In genomic region chr7:21771261-21771660, GRCh38 we compare ENCODE assay signal across 20 cellular contexts.
"Had no signal": no experiment of that assay in that cellular context is flagged by ENCODE, and none has a peak within 500 bp of the region (broad histone marks: within the 10 kb centered on the region; RNA-seq: fewer than 3 reads in every experiment).

No MANE protein-coding gene starts in this region.

- FAIRE-seq: TTC549 had no signal

- DNase-seq: activated CD4-positive, alpha-beta T cell treated with anti-CD3 and anti-CD28 coated beads for 1 hour; activated CD4-positive, alpha-beta T cell treated with anti-CD3 and anti-CD28 coated beads, Interleukin-2, amount 50 U/mL, for 1 hour; activated CD8-positive, alpha-beta T cell treated with anti-CD3 and anti-CD28 coated beads, Interleukin-2, amount 10 ng/mL, durations not matched to agents 7 days and 5 days; activated gamma-delta T cell; activated naive CD4-positive, alpha-beta T cell treated with anti-CD3 and anti-CD28 coated beads, Interleukin-2, amount 50 U/mL, for 16 hours; activated naive CD8-positive, alpha-beta T cell treated with anti-CD3 and anti-CD28 coated beads, Interleukin-2, amount 50 U/mL, for 24 hours; body of pancreas; effector memory CD4-positive, alpha-beta T cell; foreskin keratinocyte; kidney glomerular epithelial cell; left ventricle myocardium inferior; naive thymus-derived CD4-positive, alpha-beta T cell; sigmoid colon; stimulated activated CD4-positive, alpha-beta T cell treated with anti-CD3 and anti-CD28 coated beads, Interleukin-15, amount 100 ng/mL, for 24 hours; stomach; transverse colon; uterus; WERI-Rb-1 had no signal

- H3K4me1 ChIP-seq: body of pancreas, foreskin keratinocyte, uterus had no signal

- H3K36me3 ChIP-seq: left ventricle myocardium inferior, sigmoid colon, stomach, transverse colon, uterus, WERI-Rb-1 had no signal

- H3K4me3 ChIP-seq: body of pancreas, left ventricle myocardium inferior, smooth muscle cell, stomach, transverse colon, uterus had no signal

- H3K9me3 ChIP-seq: body of pancreas, left ventricle myocardium inferior, sigmoid colon, stomach, transverse colon, uterus had no signal

- H3K27me3 ChIP-seq: body of pancreas, foreskin keratinocyte, sigmoid colon, stomach, transverse colon, uterus had no signal

- H3K27ac ChIP-seq: body of pancreas, foreskin keratinocyte, left ventricle myocardium inferior, stomach, uterus, WERI-Rb-1 had no signal
